Comparison of ENCODE assay signal across 20 cellular contexts in genomic region chr12:17278946-17279345, GRCh38.
DNase-seq lines count a peak whose midpoint lies in the region; ATAC-seq and TF ChIP-seq lines count a peak whose summit lies in the region.
"Had no signal": no experiment of that assay in that cellular context is flagged by ENCODE, and none has a peak within 500 bp of the region (broad histone marks: within the 10 kb centered on the region; RNA-seq: fewer than 3 reads in every experiment).

No MANE protein-coding gene starts in this region.

- CTCF ChIA-PET in RWPE1 (lab: Yijun Ruan, JAX): interaction anchor here (0.7 kb wide), 1 partner anchor 568 kb away, joined by 3 read pairs; no protein-coding TSS in a partner anchor

- no peak overlapping the region for H3K4me3 ChIP-seq in DND-41 (ENCODE audit: low read depth in 1 of 2, low read length in 2 of 2)
- H3K4me3 ChIP-seq: mucosa of descending colon had no signal

- no peak for TF ChIP-seq EP300 in Ishikawa (IDR thresholded peaks at IDR 0.05; ENCODE audit: borderline replicate concordance)

- H4K20me1 ChIP-seq in DND-41 (ENCODE audit: insufficient read depth, low read length): no peaks in the 10 kb centered on the region

- H3K79me2 ChIP-seq in DND-41 (ENCODE audit: insufficient read depth, low read length): no peaks in the 10 kb centered on the region

- no peak overlapping the region for H3K9ac ChIP-seq in DND-41 (ENCODE audit: low read depth, low read length)

- no peaks in the 10 kb centered on the region for H3K4me1 ChIP-seq in DND-41 (ENCODE audit: insufficient read depth, low read length)

- no peaks in the 10 kb centered on the region for H3K27me3 ChIP-seq in DND-41 (ENCODE audit: insufficient read depth, low read length, poor library complexity)

- no peaks in the 10 kb centered on the region for H3K36me3 ChIP-seq in DND-41 (ENCODE audit: insufficient read depth, low read length)

- POLR2A ChIA-PET in RWPE1 (lab: Yijun Ruan, JAX; ENCODE audit: low non-redundant PET): no interaction called here

- DNase-seq in DND-41 (no peak), RWPE1 (ENCODE audit: low spot score) (peak; percentile 1), neural crest cell (ENCODE audit: low read depth, low spot score) (no peak), SHP77 (lab: John Stamatoyannopoulos, UW) (no peak)
- DNase-seq: activated CD4-positive, alpha-beta T cell treated with anti-CD3 and anti-CD28 coated beads for 36 hours; activated naive CD8-positive, alpha-beta T cell treated with anti-CD3 and anti-CD28 coated beads, Interleukin-2, amount 10 ng/mL, durations not matched to agents 7 days and 5 days; activated T-cell treated with anti-CD3 and anti-CD28 coated beads, Interleukin-2, amount 50 U/mL, for 1 hour; CD8-positive, alpha-beta T cell; GF-D8; H7; islet precursor cell; mucosa of descending colon; NCI-H2029 treated with DMSO at 0.1 percent for 48 hours; stimulated activated CD4-positive, alpha-beta T cell treated with anti-CD3 and anti-CD28 coated beads, Interleukin-2, amount 100 ng/mL, for 24 hours; stimulated activated CD8-positive, alpha-beta memory T cell treated with anti-CD3 and anti-CD28 coated beads, Interleukin-4, amount 100 ng/mL, for 48 hours had no signal

- no peaks in the 10 kb centered on the region for H3K36me3 Mint-ChIP-seq in neural crest cell (ENCODE audit: low read depth)
- H3K36me3 Mint-ChIP-seq: activated naive CD8-positive, alpha-beta T cell treated with anti-CD3 and anti-CD28 coated beads, Interleukin-2, amount 10 ng/mL, durations not matched to agents 7 days and 5 days; CD8-positive, alpha-beta T cell had no signal

- H3K27ac ChIP-seq in DND-41 (ENCODE audit: low read length): no peak overlapping the region
- no peak overlapping the region for H3K27ac ChIP-seq in RWPE1
- H3K27ac ChIP-seq: epithelial cell of prostate had no signal

- peaks cover 4% of the 10 kb centered on the region for H3K9me3 Mint-ChIP-seq in neural crest cell

- no peaks in the 10 kb centered on the region for H3K27me3 Mint-ChIP-seq in neural crest cell (ENCODE audit: low read depth)
- H3K27me3 Mint-ChIP-seq: activated CD4-positive, alpha-beta T cell treated with anti-CD3 and anti-CD28 coated beads for 36 hours; activated naive CD8-positive, alpha-beta T cell treated with anti-CD3 and anti-CD28 coated beads, Interleukin-2, amount 10 ng/mL, durations not matched to agents 7 days and 5 days; central memory CD8-positive, alpha-beta T cell had no signal

- peak; percentile 19 for TF ChIP-seq CTCF in DND-41 (IDR thresholded peaks at IDR 0.05; ENCODE audit: borderline replicate concordance, extremely low read depth, low read length, poor library complexity, severe bottlenecking)
- TF ChIP-seq CTCF in RWPE1 (conservative IDR thresholded peaks at IDR 0.05; ENCODE audit: low read depth): no peak; the same call in none of the 2 replicates
- peak; percentile 71 for TF ChIP-seq CTCF in neural crest cell (conservative IDR thresholded peaks at IDR 0.05)

- ATAC-seq in DND-41 (ENCODE audit: insufficient read depth, low read depth) (no peak), HG03095 (IDR thresholded peaks at IDR 0.05; ENCODE audit: unreplicated experiment) (no peak), HG03520 (IDR thresholded peaks at IDR 0.05; ENCODE audit: unreplicated experiment) (no peak)
- ATAC-seq: activated CD4-positive, alpha-beta T cell treated with anti-CD3 and anti-CD28 coated beads for 36 hours; CD8-positive, alpha-beta T cell; mucosa of descending colon had no signal

- H3K4me1 Mint-ChIP-seq in neural crest cell: no peaks in the 10 kb centered on the region
- H3K4me1 Mint-ChIP-seq: activated CD4-positive, alpha-beta T cell treated with anti-CD3 and anti-CD28 coated beads for 36 hours; activated naive CD8-positive, alpha-beta T cell treated with anti-CD3 and anti-CD28 coated beads, Interleukin-2, amount 10 ng/mL, durations not matched to agents 7 days and 5 days; central memory CD8-positive, alpha-beta T cell had no signal

- TF ChIP-seq RAD21 in Ishikawa (IDR thresholded peaks at IDR 0.05; ENCODE audit: low read depth): peak; percentile 29

- no peak overlapping the region for H3K4me2 ChIP-seq in DND-41 (ENCODE audit: insufficient read depth, low read length)

- H3K9me3 ChIP-seq in DND-41 (ENCODE audit: insufficient read depth, low read length, severe bottlenecking): no peaks in the 10 kb centered on the region

- H3K27ac Mint-ChIP-seq in neural crest cell (ENCODE audit: unreplicated experiment): no peak overlapping the region
- H3K27ac Mint-ChIP-seq: activated CD4-positive, alpha-beta T cell treated with anti-CD3 and anti-CD28 coated beads for 36 hours; activated naive CD8-positive, alpha-beta T cell treated with anti-CD3 and anti-CD28 coated beads, Interleukin-2, amount 10 ng/mL, durations not matched to agents 7 days and 5 days; CD8-positive, alpha-beta T cell had no signal

- H2AFZ ChIP-seq in DND-41 (ENCODE audit: low read depth, low read length): no peak overlapping the region

- no peak overlapping the region for H3K4me3 Mint-ChIP-seq in neural crest cell
- H3K4me3 Mint-ChIP-seq: activated CD4-positive, alpha-beta T cell treated with anti-CD3 and anti-CD28 coated beads for 36 hours; activated naive CD8-positive, alpha-beta T cell treated with anti-CD3 and anti-CD28 coated beads, Interleukin-2, amount 10 ng/mL, durations not matched to agents 7 days and 5 days; CD8-positive, alpha-beta T cell; central memory CD8-positive, alpha-beta T cell had no signal

TF ChIP-seq in Ishikawa, 13 proteins besides CTCF, POLR2A, EP300 and RAD21:
- no peak for TF ChIP-seq NFIC (IDR thresholded peaks at IDR 0.05)
- TF ChIP-seq CEBPB (IDR thresholded peaks at IDR 0.05): no peak
- no peak for TF ChIP-seq YY1 (IDR thresholded peaks at IDR 0.05; ENCODE audit: low read depth)
- TF ChIP-seq, protein P1, sequence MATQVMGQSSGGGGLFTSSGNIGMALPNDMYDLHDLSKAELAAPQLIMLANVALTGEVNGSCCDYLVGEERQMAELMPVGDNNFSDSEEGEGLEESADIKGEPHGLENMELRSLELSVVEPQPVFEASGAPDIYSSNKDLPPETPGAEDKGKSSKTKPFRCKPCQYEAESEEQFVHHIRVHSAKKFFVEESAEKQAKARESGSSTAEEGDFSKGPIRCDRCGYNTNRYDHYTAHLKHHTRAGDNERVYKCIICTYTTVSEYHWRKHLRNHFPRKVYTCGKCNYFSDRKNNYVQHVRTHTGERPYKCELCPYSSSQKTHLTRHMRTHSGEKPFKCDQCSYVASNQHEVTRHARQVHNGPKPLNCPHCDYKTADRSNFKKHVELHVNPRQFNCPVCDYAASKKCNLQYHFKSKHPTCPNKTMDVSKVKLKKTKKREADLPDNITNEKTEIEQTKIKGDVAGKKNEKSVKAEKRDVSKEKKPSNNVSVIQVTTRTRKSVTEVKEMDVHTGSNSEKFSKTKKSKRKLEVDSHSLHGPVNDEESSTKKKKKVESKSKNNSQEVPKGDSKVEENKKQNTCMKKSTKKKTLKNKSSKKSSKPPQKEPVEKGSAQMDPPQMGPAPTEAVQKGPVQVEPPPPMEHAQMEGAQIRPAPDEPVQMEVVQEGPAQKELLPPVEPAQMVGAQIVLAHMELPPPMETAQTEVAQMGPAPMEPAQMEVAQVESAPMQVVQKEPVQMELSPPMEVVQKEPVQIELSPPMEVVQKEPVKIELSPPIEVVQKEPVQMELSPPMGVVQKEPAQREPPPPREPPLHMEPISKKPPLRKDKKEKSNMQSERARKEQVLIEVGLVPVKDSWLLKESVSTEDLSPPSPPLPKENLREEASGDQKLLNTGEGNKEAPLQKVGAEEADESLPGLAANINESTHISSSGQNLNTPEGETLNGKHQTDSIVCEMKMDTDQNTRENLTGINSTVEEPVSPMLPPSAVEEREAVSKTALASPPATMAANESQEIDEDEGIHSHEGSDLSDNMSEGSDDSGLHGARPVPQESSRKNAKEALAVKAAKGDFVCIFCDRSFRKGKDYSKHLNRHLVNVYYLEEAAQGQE (IDR thresholded peaks at IDR 0.05; ENCODE audit: low read depth): no peak
- TF ChIP-seq, protein P2, sequence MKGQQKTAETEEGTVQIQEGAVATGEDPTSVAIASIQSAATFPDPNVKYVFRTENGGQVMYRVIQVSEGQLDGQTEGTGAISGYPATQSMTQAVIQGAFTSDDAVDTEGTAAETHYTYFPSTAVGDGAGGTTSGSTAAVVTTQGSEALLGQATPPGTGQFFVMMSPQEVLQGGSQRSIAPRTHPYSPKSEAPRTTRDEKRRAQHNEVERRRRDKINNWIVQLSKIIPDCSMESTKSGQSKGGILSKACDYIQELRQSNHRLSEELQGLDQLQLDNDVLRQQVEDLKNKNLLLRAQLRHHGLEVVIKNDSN (IDR thresholded peaks at IDR 0.05): no peak
- TF ChIP-seq EGR1 (IDR thresholded peaks at IDR 0.05): no peak
- no peak for TF ChIP-seq CREB1 (IDR thresholded peaks at IDR 0.05; ENCODE audit: low read depth)
- no peak for TF ChIP-seq FOXM1 (IDR thresholded peaks at IDR 0.05; ENCODE audit: borderline replicate concordance, low read depth)
- TF ChIP-seq TEAD4 (IDR thresholded peaks at IDR 0.05): no peak
- no peak for TF ChIP-seq ZBTB7A (IDR thresholded peaks at IDR 0.05; ENCODE audit: low read depth)
- no peak for TF ChIP-seq TAF1 (IDR thresholded peaks at IDR 0.05; ENCODE audit: low read depth)
TF ChIP-seq in Ishikawa: peak in this region for 0.
